ENCODE assay signal across 8 cellular contexts in the genomic region with DNA sequence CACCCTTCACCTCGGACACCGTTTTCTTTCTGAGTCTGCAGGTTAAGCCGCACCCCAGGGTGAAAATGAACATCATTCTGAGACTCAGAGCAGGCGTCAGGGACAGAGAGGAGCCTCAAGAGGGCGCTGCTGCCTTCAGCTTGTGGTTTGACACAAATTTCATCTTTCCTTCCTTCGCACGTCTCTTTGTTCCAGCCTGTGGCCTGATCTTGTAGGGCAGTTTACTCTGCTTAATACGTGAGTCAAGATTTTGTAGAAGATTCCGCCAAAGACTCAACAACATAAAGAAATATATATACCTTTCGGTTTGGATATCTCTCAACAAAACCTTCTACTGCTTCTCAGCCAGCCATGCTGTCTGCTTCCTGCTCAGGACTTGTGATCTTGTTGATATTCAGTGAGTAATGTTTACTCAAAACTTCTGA.
DNase-seq lines count a peak whose midpoint lies in the region; ATAC-seq lines count a peak whose summit lies in the region.

No MANE protein-coding gene starts in this region.

- peak overlapping the region; percentile 63 for H3K4me3 Mint-ChIP-seq in effector memory CD8-positive, alpha-beta T cell

- no peaks in the 10 kb centered on the region for H3K9me3 Mint-ChIP-seq in effector memory CD8-positive, alpha-beta T cell

- no peaks in the 10 kb centered on the region for H3K27me3 Mint-ChIP-seq in effector memory CD8-positive, alpha-beta T cell

- H3K27ac Mint-ChIP-seq in effector memory CD8-positive, alpha-beta T cell = peak overlapping the region; percentile 85 to 90

- H3K36me3 Mint-ChIP-seq in effector memory CD8-positive, alpha-beta T cell (ENCODE audit: insufficient read depth) = peaks cover 3% of the 10 kb centered on the region

- H3K4me1 Mint-ChIP-seq in effector memory CD8-positive, alpha-beta T cell (ENCODE audit: low read depth in 2 of 2) = peaks cover 5 to 16% of the 10 kb centered on the region in 2 donors

- peak; percentile 83 for ATAC-seq in effector memory CD8-positive, alpha-beta T cell (replicated peaks)
- no peak for ATAC-seq in GM21447 (IDR thresholded peaks at IDR 0.05; ENCODE audit: unreplicated experiment)

- DNase-seq in activated gamma-delta T cell treated with Interleukin-2 at 50 U/mL for 16 hours = peak; percentile 66
- no peak for DNase-seq in activated gamma-delta T cell (lab: John Stamatoyannopoulos, UW)
- peak; percentile 70 for DNase-seq in activated CD4-positive, alpha-beta T cell treated with anti-CD3 and anti-CD28 coated beads, Interleukin-2, amount 50 U/mL, for 1 hour
- DNase-seq in effector memory CD8-positive, alpha-beta T cell = peak; percentile 36 to 49 (median 38)
- peak; percentile 37 to 65 (median 58) for DNase-seq in stimulated activated CD4-positive, alpha-beta T cell treated with anti-CD3 and anti-CD28 coated beads, TNF-alpha, amount 100 ng/mL, for 48 hours (ENCODE audit: low read depth in 3 of 3)
- no peak for DNase-seq in nucleus accumbens (lab: John Stamatoyannopoulos, UW)
- DNase-seq in NCI-H146 (lab: John Stamatoyannopoulos, UW) = no peak

Comparison
In these comparisons a context has a peak if more than half of its experiments do, and no peak if none do; other contexts are left out.
1. DNase-seq: peak in activated gamma-delta T cell treated with Interleukin-2 at 50 U/mL for 16 hours (single experiment), activated CD4-positive, alpha-beta T cell treated with anti-CD3 and anti-CD28 coated beads, Interleukin-2, amount 50 U/mL, for 1 hour (single experiment), effector memory CD8-positive, alpha-beta T cell (3 of 3) and stimulated activated CD4-positive, alpha-beta T cell treated with anti-CD3 and anti-CD28 coated beads, TNF-alpha, amount 100 ng/mL, for 48 hours (3 of 3); none in activated gamma-delta T cell (single experiment), nucleus accumbens (0 of 56) and NCI-H146 (single experiment).